13 cellular contexts compared by ENCODE assay signal in the genomic region with DNA sequence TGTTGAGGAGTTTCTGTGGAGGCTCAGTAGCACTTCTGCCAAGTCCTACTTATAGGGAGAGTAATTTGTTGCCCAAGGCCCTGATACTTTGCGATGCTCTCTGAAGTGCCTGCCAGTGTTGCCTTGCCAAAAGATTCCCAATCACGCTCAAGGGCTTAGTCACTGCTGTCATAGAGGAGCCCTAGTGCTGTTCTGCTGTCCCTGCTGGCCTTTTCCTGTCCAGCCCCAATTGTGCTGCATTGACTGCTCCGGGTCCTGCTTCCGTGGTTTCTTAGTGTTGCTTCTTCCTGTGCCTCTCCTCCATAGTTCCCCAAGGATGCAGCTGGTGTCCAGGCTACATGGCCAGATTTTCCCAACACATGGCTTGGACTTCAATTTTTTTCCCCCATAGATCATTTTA. TPM values are rescaled to one million over a fixed set of nuclear protein-coding genes. Genes with fewer than 3 reads are reported as not detected.
DNase-seq lines count a peak whose midpoint lies in the region; ATAC-seq lines count a peak whose summit lies in the region.
"Had no signal": no experiment of that assay in that cellular context is flagged by ENCODE, and none has a peak within 500 bp of the region (broad histone marks: within the 10 kb centered on the region; RNA-seq: fewer than 3 reads in every experiment).

No MANE protein-coding gene starts in this region.

- peaks cover 12% of the 10 kb centered on the region for H3K4me1 Mint-ChIP-seq in activated T-helper 17 cell treated with anti-CD3 and anti-CD28 coated beads, Interleukin-2, amount 50 U/mL, for 72 hours

- H3K27ac Mint-ChIP-seq in activated T-helper 17 cell treated with anti-CD3 and anti-CD28 coated beads, Interleukin-2, amount 50 U/mL, for 72 hours: no peak overlapping the region

- in situ Hi-C loops in G401 (cut with HindIII; ENCODE audit: low sequenced_read_pairs): no loop called here

- no peak overlapping the region for H3K4me3 Mint-ChIP-seq in activated T-helper 17 cell treated with anti-CD3 and anti-CD28 coated beads, Interleukin-2, amount 50 U/mL, for 72 hours
- H3K4me3 Mint-ChIP-seq: CD4-positive, CD25-positive, alpha-beta regulatory T cell; naive B cell had no signal

- no peaks in the 10 kb centered on the region for H3K27me3 Mint-ChIP-seq in activated T-helper 17 cell treated with anti-CD3 and anti-CD28 coated beads, Interleukin-2, amount 50 U/mL, for 72 hours
- H3K27me3 Mint-ChIP-seq: CD4-positive, CD25-positive, alpha-beta regulatory T cell; naive B cell had no signal

- H3K36me3 Mint-ChIP-seq in activated T-helper 17 cell treated with anti-CD3 and anti-CD28 coated beads, Interleukin-2, amount 50 U/mL, for 72 hours (ENCODE audit: low read depth): peaks cover 18% of the 10 kb centered on the region

- DNase-seq in AG08395 (ENCODE audit: low spot score) (peak; percentile 88), LHCN-M2 (ENCODE audit: low read depth) (peak; percentile 78), left kidney (ENCODE audit: low read depth, low spot score) (peak; percentile 37), G401 (ENCODE audit: low spot score) (no peak)
- DNase-seq in stimulated activated naive CD8-positive, alpha-beta T cell treated with anti-CD3 and anti-CD28 coated beads, Interleukin-15, Interleukin-2, amounts not matched to agents 100 U/mL and 50 U/mL, for 24 hours: no peak
- DNase-seq: CD4-positive, CD25-positive, alpha-beta regulatory T cell; naive B cell; NCI-H1417 treated with DMSO at 0.1 percent for 48 hours; PC-9; tibial artery had no signal

- H3K9me3 Mint-ChIP-seq in activated T-helper 17 cell treated with anti-CD3 and anti-CD28 coated beads, Interleukin-2, amount 50 U/mL, for 72 hours: no peaks in the 10 kb centered on the region
- H3K9me3 Mint-ChIP-seq: naive B cell had no signal

- ATAC-seq in esophagus mucosa (peak; percentile 49), GM18909 (IDR thresholded peaks at IDR 0.05; ENCODE audit: poor library complexity, unreplicated experiment) (no peak)
- no peak for ATAC-seq in stimulated activated naive CD8-positive, alpha-beta T cell treated with anti-CD3 and anti-CD28 coated beads, Interleukin-15, Interleukin-2, amounts not matched to agents 100 U/mL and 50 U/mL, for 24 hours
- no peak for ATAC-seq in activated T-helper 17 cell treated with anti-CD3 and anti-CD28 coated beads, Interleukin-2, amount 50 U/mL, for 72 hours (replicated peaks)

RNA-seq across cellular contexts. Expression of gene NUP93, which starts 13.9 kb away (rescaled TPM):
- total RNA-seq in LHCN-M2 (2014; rRNA removed) (80.5 and 81.9 TPM in 2 replicates), esophagus mucosa (52.3 TPM)
- polyA plus RNA-seq in LHCN-M2 (2012): 70.3 TPM
- total RNA-seq in activated T-helper 17 cell treated with anti-CD3 and anti-CD28 coated beads, Interleukin-2, amount 50 U/mL, for 72 hours: 100 to 1,000 TPM in 1 of 2 donors, 10 to 100 TPM in 1; 51.5 to 112 TPM
- 112 and 136 TPM in 2 replicates for total RNA-seq in G401 (2014; rRNA removed; shearing (Covaris generic))

Comparison
In these comparisons a context has a peak if more than half of its experiments do, and no peak if none do; other contexts are left out.
1. DNase-seq: peak in AG08395 (single experiment), LHCN-M2 (single experiment) and left kidney (single experiment); none in stimulated activated naive CD8-positive, alpha-beta T cell treated with anti-CD3 and anti-CD28 coated beads, Interleukin-15, Interleukin-2, amounts not matched to agents 100 U/mL and 50 U/mL, for 24 hours (single experiment) and G401 (single experiment).